ENCODE assay signal across 9 cellular contexts in genomic region chrX:97398030-97398551, GRCh38.
DNase-seq lines count a peak whose midpoint lies in the region; ATAC-seq and TF ChIP-seq lines count a peak whose summit lies in the region.
"Had no signal": no experiment of that assay in that cellular context is flagged by ENCODE, and none has a peak within 500 bp of the region (broad histone marks: within the 10 kb centered on the region; RNA-seq: fewer than 3 reads in every experiment).

No MANE protein-coding gene starts in this region.

- ATAC-seq in activated T-cell treated with anti-CD3 and anti-CD28 coated beads, Interleukin-2, amount 50 U/mL, for 4 hours = peak; percentile 74 to 80
- ATAC-seq in HG02884 (IDR thresholded peaks at IDR 0.05; ENCODE audit: unreplicated experiment) = peak; percentile 48
- peak; percentile 82 for ATAC-seq in stimulated activated naive CD8-positive, alpha-beta T cell treated with anti-CD3 and anti-CD28 coated beads, Interleukin-15, Interleukin-2, amounts not matched to agents 100 U/mL and 50 U/mL, for 24 hours
- ATAC-seq: left cardiac atrium had no signal

- H3K9me3 Mint-ChIP-seq in activated T-cell treated with anti-CD3 and anti-CD28 coated beads, Interleukin-2, amount 50 U/mL, for 4 hours = no peaks in the 10 kb centered on the region
- no peaks in the 10 kb centered on the region for H3K9me3 Mint-ChIP-seq in T-helper 1 cell treated with Interleukin-12 subunit alpha and Interleukin-12 subunit beta and Interleukin-4 antibody, amounts not matched to agents 30 μg/mL and 1 μg/mL, for 36 hours
- H3K9me3 Mint-ChIP-seq in progenitor cell of endocrine pancreas (ENCODE audit: low read depth) = no peaks in the 10 kb centered on the region

- no peak overlapping the region for H3K4me3 Mint-ChIP-seq in activated T-cell treated with anti-CD3 and anti-CD28 coated beads, Interleukin-2, amount 50 U/mL, for 4 hours
- peak overlapping the region; percentile 45 for H3K4me3 Mint-ChIP-seq in T-helper 1 cell treated with Interleukin-12 subunit alpha and Interleukin-12 subunit beta and Interleukin-4 antibody, amounts not matched to agents 30 μg/mL and 1 μg/mL, for 36 hours
- H3K4me3 Mint-ChIP-seq in progenitor cell of endocrine pancreas (ENCODE audit: low read depth) = no peak overlapping the region

- no peaks in the 10 kb centered on the region for H3K27me3 Mint-ChIP-seq in activated T-cell treated with anti-CD3 and anti-CD28 coated beads, Interleukin-2, amount 50 U/mL, for 4 hours (ENCODE audit: low read depth)
- no peaks in the 10 kb centered on the region for H3K27me3 Mint-ChIP-seq in T-helper 1 cell treated with Interleukin-12 subunit alpha and Interleukin-12 subunit beta and Interleukin-4 antibody, amounts not matched to agents 30 μg/mL and 1 μg/mL, for 36 hours (ENCODE audit: low read depth)
- H3K27me3 Mint-ChIP-seq in progenitor cell of endocrine pancreas = no peaks in the 10 kb centered on the region

- no peak for DNase-seq in activated T-cell treated with anti-CD3 and anti-CD28 coated beads, Interleukin-2, amount 50 U/mL, for 4 hours
- DNase-seq in activated T-cell treated with anti-CD3 and anti-CD28 coated beads, Interleukin-2, amount 50 U/mL, for 1 hour = no peak
- DNase-seq in stimulated activated naive CD8-positive, alpha-beta T cell treated with anti-CD3 and anti-CD28 coated beads, Interleukin-15, Interleukin-2, amounts not matched to agents 100 U/mL and 50 U/mL, for 24 hours = peak; percentile 10
- DNase-seq in GM19238 (ENCODE audit: insufficient read length, low spot score) (no peak), progenitor cell of endocrine pancreas (ENCODE audit: low spot score, unreplicated experiment) (no peak)
- no peak for DNase-seq in activated CD8-positive, alpha-beta memory T cell treated with anti-CD3 and anti-CD28 coated beads, Interleukin-2, amount 50 U/mL, for 48 hours
- DNase-seq: left cardiac atrium had no signal

- no peak for TF ChIP-seq CTCF in progenitor cell of endocrine pancreas (IDR thresholded peaks at IDR 0.05; ENCODE audit: unreplicated experiment)

- peaks cover 32% of the 10 kb centered on the region for H3K4me1 Mint-ChIP-seq in activated T-cell treated with anti-CD3 and anti-CD28 coated beads, Interleukin-2, amount 50 U/mL, for 4 hours (ENCODE audit: low read depth)
- peaks cover 33% of the 10 kb centered on the region for H3K4me1 Mint-ChIP-seq in T-helper 1 cell treated with Interleukin-12 subunit alpha and Interleukin-12 subunit beta and Interleukin-4 antibody, amounts not matched to agents 30 μg/mL and 1 μg/mL, for 36 hours (ENCODE audit: low read depth)
- peaks cover 7% of the 10 kb centered on the region for H3K4me1 Mint-ChIP-seq in progenitor cell of endocrine pancreas (ENCODE audit: low read depth)

- H3K36me3 Mint-ChIP-seq in activated T-cell treated with anti-CD3 and anti-CD28 coated beads, Interleukin-2, amount 50 U/mL, for 4 hours (ENCODE audit: insufficient read depth) = no peaks in the 10 kb centered on the region
- no peaks in the 10 kb centered on the region for H3K36me3 Mint-ChIP-seq in T-helper 1 cell treated with Interleukin-12 subunit alpha and Interleukin-12 subunit beta and Interleukin-4 antibody, amounts not matched to agents 30 μg/mL and 1 μg/mL, for 36 hours (ENCODE audit: low read depth)
- no peaks in the 10 kb centered on the region for H3K36me3 Mint-ChIP-seq in progenitor cell of endocrine pancreas (ENCODE audit: insufficient read depth)

- peak overlapping the region; percentile 89 for H3K27ac Mint-ChIP-seq in T-helper 1 cell treated with Interleukin-12 subunit alpha and Interleukin-12 subunit beta and Interleukin-4 antibody, amounts not matched to agents 30 μg/mL and 1 μg/mL, for 36 hours
- H3K27ac Mint-ChIP-seq in progenitor cell of endocrine pancreas = no peak overlapping the region
